Comparison of ENCODE assay signal across 9 cellular contexts in the genomic region with DNA sequence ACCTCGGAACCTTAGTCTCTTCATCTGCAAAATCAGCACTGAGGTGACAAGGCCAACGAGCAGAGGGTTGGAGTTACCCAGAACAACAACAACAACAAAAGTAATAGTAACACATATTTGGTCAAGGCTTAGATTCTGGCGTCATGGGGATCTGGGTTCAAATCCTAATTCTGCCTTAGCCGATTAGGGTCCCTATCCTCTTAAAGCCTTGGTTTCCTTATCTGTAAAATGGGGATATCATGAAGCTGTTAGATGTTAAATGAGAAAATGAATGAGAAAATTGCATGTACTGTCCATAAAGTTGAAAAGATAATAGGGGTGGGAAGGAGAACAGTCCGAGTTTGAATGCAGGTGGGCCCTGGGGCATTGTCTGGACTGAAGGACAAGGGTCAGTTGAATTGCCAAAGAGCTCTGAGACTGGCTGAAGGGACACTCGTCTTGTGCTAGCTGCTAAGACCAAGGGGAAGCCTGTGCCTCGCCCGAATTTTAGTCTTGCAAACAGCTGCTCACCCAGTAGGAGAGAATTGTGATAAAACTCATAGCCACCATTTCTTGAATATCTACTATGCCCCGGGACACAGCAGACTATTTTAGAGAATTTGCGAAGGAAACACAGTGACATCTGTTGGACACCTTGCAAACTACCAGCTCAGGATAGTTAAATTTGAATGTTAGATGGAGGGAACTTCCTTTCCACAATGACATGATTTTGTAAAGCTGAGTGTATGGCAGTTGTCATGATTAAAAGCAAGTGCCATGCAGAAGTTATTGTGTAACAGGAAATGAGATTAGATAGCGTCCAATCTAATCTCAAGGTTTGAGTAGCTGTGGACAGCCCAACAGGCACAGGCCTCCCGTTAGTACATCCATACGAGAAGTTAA. TPM values are rescaled to one million over a fixed set of nuclear protein-coding genes. Genes with fewer than 3 reads are reported as not detected.
A peak's percentile ranks its signal among the peaks of the same experiment; 100 is the strongest.
DNase-seq lines count a peak whose midpoint lies in the region; ATAC-seq and TF ChIP-seq lines count a peak whose summit lies in the region.
"Had no signal": no experiment of that assay in that cellular context is flagged by ENCODE, and none has a peak within 500 bp of the region (broad histone marks: within the 10 kb centered on the region; RNA-seq: fewer than 3 reads in every experiment).

No MANE protein-coding gene starts in this region.

- TF ChIP-seq CTCF in Caco-2 (IDR thresholded peaks at IDR 0.05; ENCODE audit: insufficient read depth in 1 of 2, low read depth in 1 of 2, low read length in 1 of 2, severe bottlenecking in 1 of 2, unreplicated experiment in 1 of 2) (peak; percentile 45 to 68), fibroblast of lung (conservative IDR thresholded peaks at IDR 0.05 in 1 of 2, IDR thresholded peaks at IDR 0.05 in 1 of 2; ENCODE audit: low read depth in 1 of 2, low read length in 2 of 2) (peak; percentile 79 to 80), nephron progenitor cell (IDR thresholded peaks at IDR 0.05) (peak; percentile 71)

- H3K4me3 Mint-ChIP-seq in Caco-2 (ENCODE audit: unreplicated experiment) = no peak overlapping the region
- H3K4me3 Mint-ChIP-seq in nephron progenitor cell = no peak overlapping the region

- no peak overlapping the region for H3K4me2 ChIP-seq in fibroblast of lung (ENCODE audit: extremely low read depth, insufficient read depth, low read length)

- H4K20me1 ChIP-seq in fibroblast of lung (ENCODE audit: control insufficient read depth, extremely low read depth, insufficient read depth, low read length) = no peaks in the 10 kb centered on the region

- H3K27ac ChIP-seq in fibroblast of lung (ENCODE audit: insufficient read depth, low read length) = no peak overlapping the region

- peaks cover 85% of the 10 kb centered on the region for H3K36me3 Mint-ChIP-seq in Caco-2 (ENCODE audit: insufficient read depth, unreplicated experiment)
- no peaks in the 10 kb centered on the region for H3K36me3 Mint-ChIP-seq in nephron progenitor cell (ENCODE audit: low read depth)

- DNase-seq in Caco-2 (peak in 1 of 2 experiments; percentile 43), HCEC 1CT (peak; percentile 60), NCI-H446 treated with DMSO at 0.1 percent for 48 hours (lab: John Stamatoyannopoulos, UW) (peak; percentile 20), fibroblast of lung (ENCODE audit: low read depth in 2 of 2) (peak; percentile 46 to 70), nephron progenitor cell (no peak)
- peak; percentile 10 to 13 for DNase-seq in activated CD4-positive, alpha-beta T cell treated with anti-CD3 and anti-CD28 coated beads, Interleukin-2, amount 50 U/mL, for 4 hours

- H2AFZ ChIP-seq in fibroblast of lung (ENCODE audit: low read length) = no peak overlapping the region

- no peaks in the 10 kb centered on the region for H3K79me2 ChIP-seq in fibroblast of lung (ENCODE audit: control insufficient read depth, insufficient read depth, low read length)

- no peaks in the 10 kb centered on the region for H3K27me3 ChIP-seq in Caco-2 (replicated peaks; ENCODE audit: control insufficient read depth, insufficient read depth, low read length)
- H3K27me3 ChIP-seq in fibroblast of lung (ENCODE audit: control insufficient read depth, insufficient read depth, low read length) = no peaks in the 10 kb centered on the region

- peaks cover 36% of the 10 kb centered on the region for H3K4me1 ChIP-seq in Caco-2
- no peaks in the 10 kb centered on the region for H3K4me1 ChIP-seq in fibroblast of lung (ENCODE audit: control insufficient read depth, extremely low read depth, insufficient read depth, low read length)

- POLR2A ChIA-PET in Caco-2 (lab: Charles Lee) = interaction anchor here (1.0 to 1.2 kb wide), 5 partner anchors 9 to 54 kb away, joined by 3 to 7 read pairs (median 4); no protein-coding TSS in a partner anchor

- no peak for ATAC-seq in GM18520 (IDR thresholded peaks at IDR 0.05; ENCODE audit: unreplicated experiment)
- ATAC-seq in HG03469 (IDR thresholded peaks at IDR 0.05; ENCODE audit: unreplicated experiment) = no peak

- H3K9me3 Mint-ChIP-seq in Caco-2 (ENCODE audit: unreplicated experiment) = no peaks in the 10 kb centered on the region
- no peaks in the 10 kb centered on the region for H3K9me3 Mint-ChIP-seq in nephron progenitor cell

- CTCF ChIA-PET in Caco-2 (lab: Charles Lee) = interaction anchor here (0.5 to 2.4 kb wide), 11 partner anchors 9 to 390 kb away, joined by 3 to 21 read pairs (median 4); partner anchors contain the start of gene POP5

- H3K27ac Mint-ChIP-seq in Caco-2 (ENCODE audit: unreplicated experiment) (no peak overlapping the region), nephron progenitor cell (no peak overlapping the region)

- no TSS peak for BruUV-seq in Caco-2 (replicated peaks; lab: Mats Ljungman, UMichigan)

- H3K4me1 Mint-ChIP-seq in Caco-2 (ENCODE audit: low read depth, unreplicated experiment) (peaks cover 12% of the 10 kb centered on the region), nephron progenitor cell (peaks cover 14% of the 10 kb centered on the region)

- H3K4me3 ChIP-seq in Caco-2 (ENCODE audit: low read depth, low read length) = no peak overlapping the region
- H3K4me3 ChIP-seq in fibroblast of lung (replicated peaks in 1 of 4; ENCODE audit: control extremely low read depth in 1 of 4, insufficient read depth in 1 of 4, low read depth in 3 of 4, low read length in 4 of 4) = no peak overlapping the region

- H3K9me3 ChIP-seq in Caco-2 (no peaks in the 10 kb centered on the region), fibroblast of lung (ENCODE audit: control insufficient read depth, insufficient read depth, low read depth, low read length) (no peaks in the 10 kb centered on the region)

- no peak overlapping the region for H3K9ac ChIP-seq in fibroblast of lung (ENCODE audit: insufficient read depth, low read length)

- H3K36me3 ChIP-seq in Caco-2 (ENCODE audit: control insufficient read depth, insufficient read depth, low read length) (peaks cover 18% of the 10 kb centered on the region), fibroblast of lung (ENCODE audit: control insufficient read depth, insufficient read depth, low read length) (no peaks in the 10 kb centered on the region)

- no peaks in the 10 kb centered on the region for H3K27me3 Mint-ChIP-seq in Caco-2 (ENCODE audit: insufficient read depth, unreplicated experiment)
- peaks cover 15% of the 10 kb centered on the region for H3K27me3 Mint-ChIP-seq in nephron progenitor cell (ENCODE audit: low read depth, poor library complexity)

- intact Hi-C loops in Caco-2 (cut with micrococcal nuclease; ENCODE audit: unreplicated experiment) = loop anchor here (2.0 kb wide), 2 partner anchors 37 to 389 kb away; no protein-coding TSS in a partner anchor

RNA-seq across cellular contexts. Expression of gene HNF1A, which starts 6.8 kb away (rescaled TPM):
- total RNA-seq in Caco-2 (2022) (37.1 and 41.2 TPM in 2 replicates), fibroblast of lung (not detected in 2 replicates)
- not detected in 2 replicates for polyA plus RNA-seq in fibroblast of lung
- 0.07 TPM in 1 of 2 replicates, not detected in the other for polyA plus RNA-seq in fibroblast of lung (2012)
- not detected in 2 replicates for polyA minus RNA-seq in fibroblast of lung (ENCODE audit: low replicate concordance)
- total RNA-seq: T-helper 1 cell treated with Interleukin-12 subunit alpha and Interleukin-12 subunit beta and Interleukin-4 antibody, amounts not matched to agents 30 ng/mL and 1 ng/mL, for 36 hours had no signal

RNA-seq across cellular contexts. Expression of gene C12orf43, which starts 44.7 kb away (rescaled TPM):
- total RNA-seq in Caco-2 (2022) = 19.3 and 22.1 TPM in 2 replicates
- 11.4 and 15.2 TPM in 2 replicates for total RNA-seq in fibroblast of lung
- 14.7 and 18.1 TPM in 2 replicates for polyA plus RNA-seq in fibroblast of lung
- polyA plus RNA-seq in fibroblast of lung (2012) = 14.8 and 18.1 TPM in 2 replicates
- polyA minus RNA-seq in fibroblast of lung (ENCODE audit: low replicate concordance) = 7.7 and 8.4 TPM in 2 replicates

Comparison
In these comparisons a context has a peak if more than half of its experiments do, and no peak if none do; other contexts are left out.
1. RNA of gene HNF1A, which starts 6.8 kb away (total RNA-seq): 37.1 to 41.2 TPM in Caco-2; not detected in fibroblast of lung; every median in the first group is over 10 times any median in the second.
2. Peak in every context shown above with its lines, with median percentiles within 50 percentile points of each other: CTCF ChIP-seq.